Comparison of ENCODE assay signal across 8 cellular contexts in the genomic region with DNA sequence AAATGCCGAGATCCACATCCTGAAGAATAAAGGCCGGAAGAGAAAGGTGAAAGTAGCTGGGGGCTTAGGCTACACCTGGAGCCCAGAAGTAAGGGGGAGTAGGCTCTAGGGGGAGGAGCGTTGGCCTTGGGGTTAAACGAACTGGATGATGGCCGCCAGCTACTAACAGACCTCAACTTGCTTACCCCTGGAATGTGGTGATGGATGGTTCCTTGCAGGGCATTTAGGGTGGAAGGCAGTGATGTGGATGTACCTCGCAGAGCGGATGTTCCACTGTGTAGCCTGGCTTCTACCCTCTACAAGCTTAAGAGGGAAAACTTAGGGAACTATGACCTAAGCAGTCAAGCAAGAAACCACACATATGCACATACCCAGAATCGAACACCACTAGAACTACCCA. TPM values are rescaled to one million over a fixed set of nuclear protein-coding genes. Genes with fewer than 3 reads are reported as not detected.
DNase-seq lines count a peak whose midpoint lies in the region; TF ChIP-seq lines count a peak whose summit lies in the region.

No MANE protein-coding gene starts in this region.

- DNase-seq in CD8-positive, alpha-beta memory T cell, result no peak
- DNase-seq in MM.1S (no peak), osteocyte (ENCODE audit: extremely low spot score, unreplicated experiment) (no peak), dedifferentiated amniotic fluid mesenchymal stem cell (ENCODE audit: extremely low spot score) (no peak), NOMO-1 (lab: John Stamatoyannopoulos, UW; ENCODE audit: unreplicated experiment in 2 of 2) (no peak), NCI-H187 treated with DMSO at 0.1 percent for 48 hours (lab: John Stamatoyannopoulos, UW) (no peak), midbrain (lab: John Stamatoyannopoulos, UW) (no peak)

- POLR2A ChIA-PET in CD8-positive, alpha-beta memory T cell (lab: Charles Lee), result interaction anchor here (0.6 to 2.6 kb wide), 6 partner anchors 12 to 102 kb away, joined by 4 to 21 read pairs (median 7); a partner anchor contains a TSS

- H3K4me2 ChIP-seq in MM.1S (ENCODE audit: low read depth, low read length), result peak overlapping the region; percentile 84

- no peaks in the 10 kb centered on the region for H3K27me3 ChIP-seq in CD8-positive, alpha-beta memory T cell (ENCODE audit: insufficient read depth, low read length, poor library complexity, severe bottlenecking)
- H3K27me3 ChIP-seq in MM.1S (replicated peaks; ENCODE audit: insufficient read depth, low read length), result no peaks in the 10 kb centered on the region

- H4K20me1 ChIP-seq in MM.1S (ENCODE audit: insufficient read depth, low read length), result no peaks in the 10 kb centered on the region

- peaks cover 21% of the 10 kb centered on the region for H3K79me2 ChIP-seq in MM.1S (ENCODE audit: low read length)

- peak overlapping the region; percentile 90; the same call in 1 of the 2 replicates for H3K9ac ChIP-seq in MM.1S (ENCODE audit: low read length)

- peaks cover 19% of the 10 kb centered on the region for H3K36me3 ChIP-seq in CD8-positive, alpha-beta memory T cell (ENCODE audit: insufficient read depth, low read length)
- H3K36me3 ChIP-seq in MM.1S (replicated peaks; ENCODE audit: insufficient read depth, low read length), result peaks cover 8% of the 10 kb centered on the region

- peaks cover 0 to 4% of the 10 kb centered on the region in 2 donors for H3K27me3 Mint-ChIP-seq in CD8-positive, alpha-beta memory T cell
- H3K27me3 Mint-ChIP-seq in dendritic cell treated with granulocyte-macrophage colony-stimulating factor and Interleukin-4, amounts not matched to agents 40 ng/mL and 50 ng/mL, for 4 days, result no peaks in the 10 kb centered on the region
- no peaks in the 10 kb centered on the region for H3K27me3 Mint-ChIP-seq in osteocyte (ENCODE audit: unreplicated experiment)

- no peak overlapping the region for H3K4me3 ChIP-seq in CD8-positive, alpha-beta memory T cell (ENCODE audit: low read length)
- no peak overlapping the region for H3K4me3 ChIP-seq in MM.1S (ENCODE audit: low read length)

- CTCF ChIA-PET in CD8-positive, alpha-beta memory T cell (lab: Charles Lee), result interaction anchor here (0.7 to 7.5 kb wide), 10 partner anchors 9 to 103 kb away, joined by 3 to 42 read pairs (median 4); a partner anchor contains a TSS

- peak overlapping the region; percentile 90 to 100 (median 97) for H3K4me3 Mint-ChIP-seq in CD8-positive, alpha-beta memory T cell
- H3K4me3 Mint-ChIP-seq in dendritic cell treated with granulocyte-macrophage colony-stimulating factor and Interleukin-4, amounts not matched to agents 40 ng/mL and 50 ng/mL, for 4 days, result peak overlapping the region; percentile 99
- peak overlapping the region; percentile 100 for H3K4me3 Mint-ChIP-seq in osteocyte (ENCODE audit: unreplicated experiment)

- TF ChIP-seq CTCF in MM.1S (IDR thresholded peaks at IDR 0.05; ENCODE audit: low read length) (no peak), osteocyte (IDR thresholded peaks at IDR 0.05) (no peak)

- H3F3A ChIP-seq in MM.1S (ENCODE audit: insufficient read depth, low read length), result peaks cover 41% of the 10 kb centered on the region

- H3K9me3 Mint-ChIP-seq in CD8-positive, alpha-beta memory T cell, result no peaks in the 10 kb centered on the region
- H3K9me3 Mint-ChIP-seq in dendritic cell treated with granulocyte-macrophage colony-stimulating factor and Interleukin-4, amounts not matched to agents 40 ng/mL and 50 ng/mL, for 4 days, result no peaks in the 10 kb centered on the region
- H3K9me3 Mint-ChIP-seq in osteocyte (ENCODE audit: unreplicated experiment), result no peaks in the 10 kb centered on the region

- peaks cover 30 to 35% (median 33%) of the 10 kb centered on the region in 3 donors for H3K4me1 Mint-ChIP-seq in CD8-positive, alpha-beta memory T cell
- peaks cover 43% of the 10 kb centered on the region for H3K4me1 Mint-ChIP-seq in dendritic cell treated with granulocyte-macrophage colony-stimulating factor and Interleukin-4, amounts not matched to agents 40 ng/mL and 50 ng/mL, for 4 days (ENCODE audit: low read depth)
- H3K4me1 Mint-ChIP-seq in osteocyte (ENCODE audit: unreplicated experiment), result peaks cover 25% of the 10 kb centered on the region

- peaks cover 3 to 54% (median 4%) of the 10 kb centered on the region in 3 donors for H3K36me3 Mint-ChIP-seq in CD8-positive, alpha-beta memory T cell
- H3K36me3 Mint-ChIP-seq in dendritic cell treated with granulocyte-macrophage colony-stimulating factor and Interleukin-4, amounts not matched to agents 40 ng/mL and 50 ng/mL, for 4 days (ENCODE audit: low read depth), result peaks cover 75% of the 10 kb centered on the region
- H3K36me3 Mint-ChIP-seq in osteocyte (ENCODE audit: unreplicated experiment), result no peaks in the 10 kb centered on the region

- intact Hi-C loops in dendritic cell treated with granulocyte-macrophage colony-stimulating factor and Interleukin-4, amounts not matched to agents 40 ng/mL and 50 ng/mL, for 4 days (cut with micrococcal nuclease), result no loop called here

- peaks cover 21% of the 10 kb centered on the region for H3K4me1 ChIP-seq in CD8-positive, alpha-beta memory T cell (ENCODE audit: insufficient read depth, low read length)
- H3K4me1 ChIP-seq in MM.1S (ENCODE audit: low read length), result peaks cover 21% of the 10 kb centered on the region

- no peaks in the 10 kb centered on the region for H3K9me3 ChIP-seq in CD8-positive, alpha-beta memory T cell (ENCODE audit: low read length)
- H3K9me3 ChIP-seq in MM.1S (replicated peaks; ENCODE audit: insufficient read depth, low read length), result no peaks in the 10 kb centered on the region

- no peaks in the 10 kb centered on the region for H3K9me2 ChIP-seq in MM.1S (replicated peaks; ENCODE audit: insufficient read depth, low read length)

- peak overlapping the region; percentile 94 to 99 (median 98) for H3K27ac Mint-ChIP-seq in CD8-positive, alpha-beta memory T cell
- H3K27ac Mint-ChIP-seq in dendritic cell treated with granulocyte-macrophage colony-stimulating factor and Interleukin-4, amounts not matched to agents 40 ng/mL and 50 ng/mL, for 4 days, result peak overlapping the region; percentile 98
- H3K27ac Mint-ChIP-seq in osteocyte (ENCODE audit: unreplicated experiment), result peak overlapping the region; percentile 100

- peak overlapping the region; percentile 95 for H3K27ac ChIP-seq in CD8-positive, alpha-beta memory T cell (ENCODE audit: low read depth, low read length)
- peak overlapping the region; percentile 83; the same call in 1 of the 2 replicates for H3K27ac ChIP-seq in MM.1S (ENCODE audit: low read length)

- no peak overlapping the region for H2AFZ ChIP-seq in MM.1S (ENCODE audit: low read length)

RNA-seq across cellular contexts. Expression of a gene that starts 2.3 kb away (rescaled TPM):
- total RNA-seq in CD8-positive, alpha-beta memory T cell, result 100 to 1,000 TPM; 455 to 478 TPM
- polyA plus RNA-seq in CD8-positive, alpha-beta memory T cell, result 85.7 TPM
- 304 and 305 TPM in 2 replicates for total RNA-seq in osteocyte

RNA-seq across cellular contexts. Expression of a gene that starts 8.0 kb away (rescaled TPM):
- total RNA-seq in CD8-positive, alpha-beta memory T cell, result 1 to 10 TPM; 1.2 to 1.3 TPM
- polyA plus RNA-seq in CD8-positive, alpha-beta memory T cell, result 0.18 TPM
- total RNA-seq in osteocyte, result 8.8 and 13.4 TPM in 2 replicates

RNA-seq across cellular contexts. Expression of a gene that starts 11.9 kb away (rescaled TPM):
- 10 to 100 TPM; 41.9 to 44.3 TPM for total RNA-seq in CD8-positive, alpha-beta memory T cell
- polyA plus RNA-seq in CD8-positive, alpha-beta memory T cell, result 53.1 TPM
- 26.4 and 29.1 TPM in 2 replicates for total RNA-seq in osteocyte

RNA-seq across cellular contexts. Expression of a gene that starts 13.5 kb away (rescaled TPM):
- total RNA-seq in CD8-positive, alpha-beta memory T cell, result 100 to 1,000 TPM; 118 to 131 TPM
- polyA plus RNA-seq in CD8-positive, alpha-beta memory T cell, result 61.2 TPM
- 20.0 and 23.0 TPM in 2 replicates for total RNA-seq in osteocyte

RNA-seq across cellular contexts. Expression of a gene that starts 16.2 kb away (rescaled TPM):
- 10 to 100 TPM; 54.5 to 55.4 TPM for total RNA-seq in CD8-positive, alpha-beta memory T cell
- 155 TPM for polyA plus RNA-seq in CD8-positive, alpha-beta memory T cell
- 150 and 157 TPM in 2 replicates for total RNA-seq in osteocyte
